30 cellular contexts compared by ENCODE assay signal in the genomic region with DNA sequence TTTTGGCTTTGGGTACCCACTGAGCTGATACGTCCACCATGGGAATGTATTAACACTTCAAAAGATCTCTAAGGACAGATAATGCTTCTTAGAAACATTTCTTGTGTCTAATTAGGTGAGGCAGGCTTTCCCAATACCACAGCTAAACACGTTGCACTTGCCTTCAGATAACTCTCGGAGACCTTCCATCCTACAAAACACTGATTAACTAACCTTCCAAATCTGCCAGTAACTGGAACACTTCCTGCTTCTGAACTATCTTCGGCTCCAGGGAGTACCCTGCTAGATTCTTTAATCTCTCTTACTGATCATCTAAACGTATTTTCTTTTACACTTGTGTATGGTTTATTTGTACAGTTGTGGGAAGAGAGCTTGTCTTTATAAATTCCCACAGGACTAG. TPM values are rescaled to one million over a fixed set of nuclear protein-coding genes. Genes with fewer than 3 reads are reported as not detected.
"Had no signal": no experiment of that assay in that cellular context is flagged by ENCODE, and none has a peak within 500 bp of the region (broad histone marks: within the 10 kb centered on the region; RNA-seq: fewer than 3 reads in every experiment).

No MANE protein-coding gene starts in this region.

- H3K9me2 ChIP-seq: SK-N-SH had no signal

- H3K4me2 ChIP-seq: KMS-11, SK-N-SH had no signal

- ATAC-seq: Panc1, PC-3 had no signal

- H3K9ac ChIP-seq: KMS-11, SK-N-SH had no signal

- H3K9me3 ChIP-seq: SK-N-SH had no signal

- H3K27ac ChIP-seq: KMS-11, RWPE1 had no signal

- DNase-seq: IMR-90, Kasumi-1, MM.1S, MV-4-11, NCI-H1048, NCI-H1105, NCI-H1417, NCI-H1436 treated with DMSO at 0.1 percent for 48 hours, NCI-H1694 treated with DMSO at 0.1 percent for 48 hours, NCI-H1930, NCI-H2081 treated with DMSO at 0.1 percent for 48 hours, NCI-H2171, NCI-H226, NCI-H446, NCI-H510A, NCI-H524 treated with DMSO at 0.1 percent for 48 hours, NCI-H69, NCI-H774, PC-3, SHP77, SK-N-SH, SW 1271 had no signal

- H3K4me3 ChIP-seq: K562 had no signal

RNA-seq across cellular contexts. Expression of gene WNT16, which starts 1.1 kb away (rescaled TPM):
- total RNA-seq: HepG2, HT1080, K562, OCI-LY7, PC-3, SK-MEL-5 had no signal
